ENCODE assay signal across 9 cellular contexts in the genomic region with DNA sequence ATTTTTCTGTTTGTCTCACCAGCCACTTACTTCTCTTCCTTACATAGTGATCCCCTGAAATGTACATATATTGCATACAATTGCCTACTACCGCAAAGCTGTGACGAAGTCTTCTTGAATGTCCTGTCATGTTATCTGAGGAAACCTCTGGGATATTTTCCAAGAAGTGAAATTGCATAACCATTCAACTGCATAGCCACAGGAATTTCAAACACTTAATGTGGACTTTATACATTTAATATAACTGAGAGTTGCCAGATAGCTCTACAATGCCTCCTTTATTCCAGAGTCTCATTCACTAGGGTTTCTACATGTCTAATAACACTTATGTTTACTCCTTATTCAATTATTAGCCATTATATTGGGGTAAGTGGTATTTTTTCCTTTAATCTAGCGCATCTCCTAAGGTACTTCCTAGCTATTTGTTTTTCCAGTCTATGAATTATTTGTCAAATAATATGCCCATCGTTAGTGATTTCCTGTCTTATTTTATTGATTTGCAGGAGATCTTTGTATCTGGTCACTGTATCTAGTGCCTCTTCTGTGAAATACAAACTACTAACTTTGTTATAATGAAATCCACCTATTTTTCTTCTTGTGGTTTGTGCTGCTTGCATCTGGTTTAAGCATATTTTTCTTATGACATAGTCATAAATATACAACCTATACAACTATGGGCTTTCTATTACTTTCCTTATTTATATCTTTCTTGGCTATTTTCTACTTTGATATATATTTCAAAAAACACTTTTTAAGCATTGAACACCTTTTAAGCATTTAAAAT.
A peak's percentile ranks its signal among the peaks of the same experiment; 100 is the strongest.
DNase-seq lines count a peak whose midpoint lies in the region; ATAC-seq and TF ChIP-seq lines count a peak whose summit lies in the region.
"Had no signal": no experiment of that assay in that cellular context is flagged by ENCODE, and none has a peak within 500 bp of the region (broad histone marks: within the 10 kb centered on the region; RNA-seq: fewer than 3 reads in every experiment).

No MANE protein-coding gene starts in this region.

- no peaks in the 10 kb centered on the region for H3K27me3 ChIP-seq in upper lobe of right lung

- H3K36me3 ChIP-seq in SK-N-MC (ENCODE audit: insufficient read depth, low read length) (no peaks in the 10 kb centered on the region), upper lobe of right lung (no peaks in the 10 kb centered on the region)

- ATAC-seq in upper lobe of right lung: peak; percentile 44

- peak overlapping the region; percentile 14; the same call in 1 of the 2 replicates for H3K27ac Mint-ChIP-seq in HFFc6

- intact Hi-C loops in upper lobe of right lung (cut with DNase I): no loop called here

- peaks cover 4% of the 10 kb centered on the region; the same call in 1 of the 2 replicates for H3K27me3 Mint-ChIP-seq in HFFc6 (ENCODE audit: insufficient read depth)
- H3K27me3 Mint-ChIP-seq: brain had no signal

- H3K4me1 ChIP-seq in upper lobe of right lung: no peaks in the 10 kb centered on the region

- H3K4me3 Mint-ChIP-seq in HFFc6: peak overlapping the region; percentile 27; the same call in 1 of the 2 replicates
- H3K4me3 Mint-ChIP-seq: brain had no signal

- H3K27ac ChIP-seq in SK-N-MC (peak overlapping the region; percentile 89), upper lobe of right lung (no peak overlapping the region), caudate nucleus (ENCODE audit: low read depth, low read length) (no peak overlapping the region)

- H3K4me3 ChIP-seq in SK-N-MC: peak overlapping the region; percentile 44
- H3K4me3 ChIP-seq in fibroblast of pulmonary artery (replicated peaks; ENCODE audit: low read depth, low read length): no peak overlapping the region
- H3K4me3 ChIP-seq in upper lobe of right lung: no peak overlapping the region

- TF ChIP-seq CTCF in HFFc6 (IDR thresholded peaks at IDR 0.05): no peak
- no peak for TF ChIP-seq CTCF in fibroblast of pulmonary artery (IDR thresholded peaks at IDR 0.05; ENCODE audit: low read length, missing control alignments)
- no peak for TF ChIP-seq CTCF in upper lobe of right lung (IDR thresholded peaks at IDR 0.05)

- H3K9ac ChIP-seq in SK-N-MC (ENCODE audit: insufficient read length): peak overlapping the region; percentile 13

- peaks cover 29% of the 10 kb centered on the region; the same call in 1 of the 2 replicates for H3K4me1 Mint-ChIP-seq in HFFc6 (ENCODE audit: low read depth)

- H3K36me3 Mint-ChIP-seq in HFFc6 (ENCODE audit: low read depth): peaks cover 11% of the 10 kb centered on the region; the same call in 1 of the 2 replicates
- H3K36me3 Mint-ChIP-seq: brain had no signal

- H3K9me3 Mint-ChIP-seq in HFFc6: peaks cover 10% of the 10 kb centered on the region

- peak; percentile 97 for DNase-seq in HFFc6
- DNase-seq in SK-N-MC (ENCODE audit: low read depth, low spot score): peak; percentile 96
- peak; percentile 100 for DNase-seq in fibroblast of pulmonary artery (ENCODE audit: low read depth)
- no peak for DNase-seq in upper lobe of right lung
- DNase-seq in caudate nucleus (lab: John Stamatoyannopoulos, UW): no peak
- DNase-seq in iPS-NIHi7 (ENCODE audit: extremely low spot score): no peak
- DNase-seq in NCI-H1048 (lab: John Stamatoyannopoulos, UW): no peak
- DNase-seq: Right ventricle myocardium superior had no signal

- H3K9me3 ChIP-seq in SK-N-MC (ENCODE audit: low read depth, low read length) (no peaks in the 10 kb centered on the region; the same call in 1 of the 2 replicates), upper lobe of right lung (no peaks in the 10 kb centered on the region)

Comparison
In these comparisons a context has a peak if more than half of its experiments do, and no peak if none do; other contexts are left out.
1. DNase-seq: peak in HFFc6 (single experiment), SK-N-MC (single experiment) and fibroblast of pulmonary artery (single experiment); none in upper lobe of right lung (single experiment), caudate nucleus (0 of 61), iPS-NIHi7 (single experiment) and NCI-H1048 (single experiment).